ENCODE assay signal across 22 cellular contexts in genomic region chr7:40890088-40890692, GRCh38.
"Had no signal": no experiment of that assay in that cellular context is flagged by ENCODE, and none has a peak within 500 bp of the region (broad histone marks: within the 10 kb centered on the region; RNA-seq: fewer than 3 reads in every experiment).

No MANE protein-coding gene starts in this region.

- FAIRE-seq: keratinocyte had no signal

- DNase-seq: dermis blood vessel endothelial cell; effector memory CD8-positive, alpha-beta T cell; gastrocnemius medialis; head of caudate nucleus; sigmoid colon; stimulated activated CD4-positive, alpha-beta T cell treated with anti-CD3 and anti-CD28 coated beads, Interleukin-15, amount 100 ng/mL, for 24 hours; stimulated activated CD4-positive, alpha-beta T cell treated with anti-CD3 and anti-CD28 coated beads, Interleukin-2, amount 100 ng/mL, for 48 hours; stimulated activated naive B cell treated with anti-CD40 and anti-IgM and Interleukin-4, amounts not matched to agents 10 μg/mL and 1 μg/mL and 100 μg/mL, for 72 hours; upper lobe of left lung; uterus had no signal

- H3K27me3 ChIP-seq: gastrocnemius medialis, right atrium auricular region, sigmoid colon, tibial nerve, upper lobe of left lung, uterus had no signal

- H3K36me3 ChIP-seq: gastrocnemius medialis, prostate gland, right atrium auricular region, sigmoid colon, thoracic aorta, tibial nerve, upper lobe of left lung, uterus had no signal

- H3K27ac Mint-ChIP-seq: effector memory CD8-positive, alpha-beta T cell; memory B cell; natural killer cell treated with Interleukin-12 subunit alpha and Interleukin-12 subunit beta and Interleukin-15 and Interleukin-18, amount 100 ng/mL, for 72 hours; stimulated activated naive B cell treated with anti-CD40 and anti-IgM and Interleukin-4, amounts not matched to agents 10 μg/mL and 1 μg/mL and 100 μg/mL, for 72 hours; stimulated activated naive CD8-positive, alpha-beta T cell treated with anti-CD3 and anti-CD28 coated beads, Interleukin-15, Interleukin-2, amounts not matched to agents 100 ng/mL and 50 ng/mL, for 24 hours had no signal

- H3K36me3 Mint-ChIP-seq: memory B cell had no signal

- H3K27me3 Mint-ChIP-seq: effector memory CD8-positive, alpha-beta T cell; natural killer cell treated with Interleukin-12 subunit alpha and Interleukin-12 subunit beta and Interleukin-15 and Interleukin-18, amount 100 ng/mL, for 72 hours; stimulated activated naive B cell treated with anti-CD40 and anti-IgM and Interleukin-4, amounts not matched to agents 10 μg/mL and 1 μg/mL and 100 μg/mL, for 72 hours; stimulated activated naive CD8-positive, alpha-beta T cell treated with anti-CD3 and anti-CD28 coated beads, Interleukin-15, Interleukin-2, amounts not matched to agents 100 ng/mL and 50 ng/mL, for 24 hours had no signal

- H3K4me3 ChIP-seq: coronary artery, gastrocnemius medialis, lung, prostate gland, right atrium auricular region, sigmoid colon, thoracic aorta, tibial nerve, upper lobe of left lung, uterus had no signal

- H3K27ac ChIP-seq: coronary artery, gastrocnemius medialis, prostate gland, right atrium auricular region, sigmoid colon, thoracic aorta, tibial nerve, upper lobe of left lung, uterus had no signal

- ATAC-seq: effector memory CD8-positive, alpha-beta T cell; gastrocnemius medialis; left lobe of liver; natural killer cell treated with Interleukin-12 subunit alpha and Interleukin-12 subunit beta and Interleukin-15 and Interleukin-18, amount 100 ng/mL, for 72 hours; stimulated activated naive B cell treated with anti-CD40 and anti-IgM and Interleukin-4, amounts not matched to agents 10 μg/mL and 1 μg/mL and 100 μg/mL, for 72 hours had no signal

- H3K9me3 ChIP-seq: prostate gland, sigmoid colon, thoracic aorta, uterus had no signal

- H3K4me3 Mint-ChIP-seq: effector memory CD8-positive, alpha-beta T cell; memory B cell; natural killer cell treated with Interleukin-12 subunit alpha and Interleukin-12 subunit beta and Interleukin-15 and Interleukin-18, amount 100 ng/mL, for 72 hours; neural crest cell; stimulated activated naive B cell treated with anti-CD40 and anti-IgM and Interleukin-4, amounts not matched to agents 10 μg/mL and 1 μg/mL and 100 μg/mL, for 72 hours; stimulated activated naive CD8-positive, alpha-beta T cell treated with anti-CD3 and anti-CD28 coated beads, Interleukin-15, Interleukin-2, amounts not matched to agents 100 ng/mL and 50 ng/mL, for 24 hours had no signal

- H3K4me1 Mint-ChIP-seq: memory B cell; neural crest cell; stimulated activated naive B cell treated with anti-CD40 and anti-IgM and Interleukin-4, amounts not matched to agents 10 μg/mL and 1 μg/mL and 100 μg/mL, for 72 hours had no signal

- H3K4me1 ChIP-seq: gastrocnemius medialis, prostate gland, right atrium auricular region, sigmoid colon, tibial nerve, upper lobe of left lung, uterus had no signal
